Comparison of ENCODE assay signal across 21 cellular contexts in genomic region chr19:18729933-18730530, GRCh38.
"Had no signal": no experiment of that assay in that cellular context is flagged by ENCODE, and none has a peak within 500 bp of the region (broad histone marks: within the 10 kb centered on the region; RNA-seq: fewer than 3 reads in every experiment).

No MANE protein-coding gene starts in this region.

- H3K4me3 ChIP-seq: colonic mucosa, lung, pancreas, smooth muscle cell, suprapubic skin, thyroid gland, upper lobe of left lung, vagina had no signal

- H3K27ac Mint-ChIP-seq: immature natural killer cell, naive B cell, progenitor cell of endocrine pancreas had no signal

- DNase-seq: colonic mucosa; dermis blood vessel endothelial cell; erythroblast; foreskin keratinocyte; immature natural killer cell; left cardiac atrium; left ventricle myocardium superior; naive B cell; nucleus accumbens; pancreas; stimulated activated CD4-positive, alpha-beta T cell treated with anti-CD3 and anti-CD28 coated beads, Interleukin-2, amount 100 ng/mL, for 48 hours; stimulated activated naive CD4-positive, alpha-beta T cell treated with Interleukin-2 at 50 U/mL for 16 hours; thyroid gland; upper lobe of left lung had no signal

- H3K36me3 ChIP-seq: colonic mucosa, pancreas, suprapubic skin, thyroid gland, upper lobe of left lung, vagina had no signal

- H3K4me1 ChIP-seq: colonic mucosa, foreskin keratinocyte, pancreas, upper lobe of left lung had no signal

- H3K9me3 Mint-ChIP-seq: immature natural killer cell, naive B cell, neural crest cell had no signal

- H3K4me3 Mint-ChIP-seq: immature natural killer cell, neural crest cell had no signal

- H3K9me3 ChIP-seq: colonic mucosa, pancreas, suprapubic skin, thyroid gland, upper lobe of left lung, vagina had no signal

- H3K4me2 ChIP-seq: smooth muscle cell had no signal

- H3K36me3 Mint-ChIP-seq: immature natural killer cell, naive B cell had no signal

- ATAC-seq: foreskin keratinocyte, left cardiac atrium, left ventricle myocardium superior, pancreas, right cardiac atrium had no signal

- H3K27ac ChIP-seq: colonic mucosa, foreskin keratinocyte, pancreas, suprapubic skin, thyroid gland, upper lobe of left lung, vagina had no signal

- H3K27me3 Mint-ChIP-seq: naive B cell, progenitor cell of endocrine pancreas had no signal

- H3K27me3 ChIP-seq: colonic mucosa, foreskin keratinocyte, pancreas, suprapubic skin, thyroid gland, upper lobe of left lung, vagina had no signal
